ENCODE assay signal across 1 cellular context in the genomic region with DNA sequence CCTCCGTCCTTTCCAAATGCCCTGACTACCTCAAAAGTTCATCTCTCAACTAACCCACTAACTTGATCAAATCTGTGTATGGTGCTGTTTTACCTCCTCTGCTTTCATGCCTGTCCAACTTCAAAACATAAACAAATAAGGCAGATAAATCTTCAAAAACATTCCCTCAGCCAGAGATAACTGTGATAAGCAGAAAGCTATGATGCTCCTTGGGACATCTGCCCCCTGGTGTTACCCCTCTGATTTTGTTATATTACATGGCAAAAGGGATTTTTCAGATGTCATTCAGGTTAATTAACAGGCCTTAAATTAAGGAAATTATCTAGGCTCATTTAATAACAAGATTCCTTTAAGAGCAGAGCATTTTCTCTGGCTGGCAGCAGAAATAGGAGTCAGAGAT.
TF ChIP-seq lines count a peak whose summit lies in the region.

No MANE protein-coding gene starts in this region.

TF ChIP-seq in HCT116, 20 proteins besides CTCF, POLR2A, EP300 and RAD21 (continued from another document):
- TF ChIP-seq, protein P1, sequence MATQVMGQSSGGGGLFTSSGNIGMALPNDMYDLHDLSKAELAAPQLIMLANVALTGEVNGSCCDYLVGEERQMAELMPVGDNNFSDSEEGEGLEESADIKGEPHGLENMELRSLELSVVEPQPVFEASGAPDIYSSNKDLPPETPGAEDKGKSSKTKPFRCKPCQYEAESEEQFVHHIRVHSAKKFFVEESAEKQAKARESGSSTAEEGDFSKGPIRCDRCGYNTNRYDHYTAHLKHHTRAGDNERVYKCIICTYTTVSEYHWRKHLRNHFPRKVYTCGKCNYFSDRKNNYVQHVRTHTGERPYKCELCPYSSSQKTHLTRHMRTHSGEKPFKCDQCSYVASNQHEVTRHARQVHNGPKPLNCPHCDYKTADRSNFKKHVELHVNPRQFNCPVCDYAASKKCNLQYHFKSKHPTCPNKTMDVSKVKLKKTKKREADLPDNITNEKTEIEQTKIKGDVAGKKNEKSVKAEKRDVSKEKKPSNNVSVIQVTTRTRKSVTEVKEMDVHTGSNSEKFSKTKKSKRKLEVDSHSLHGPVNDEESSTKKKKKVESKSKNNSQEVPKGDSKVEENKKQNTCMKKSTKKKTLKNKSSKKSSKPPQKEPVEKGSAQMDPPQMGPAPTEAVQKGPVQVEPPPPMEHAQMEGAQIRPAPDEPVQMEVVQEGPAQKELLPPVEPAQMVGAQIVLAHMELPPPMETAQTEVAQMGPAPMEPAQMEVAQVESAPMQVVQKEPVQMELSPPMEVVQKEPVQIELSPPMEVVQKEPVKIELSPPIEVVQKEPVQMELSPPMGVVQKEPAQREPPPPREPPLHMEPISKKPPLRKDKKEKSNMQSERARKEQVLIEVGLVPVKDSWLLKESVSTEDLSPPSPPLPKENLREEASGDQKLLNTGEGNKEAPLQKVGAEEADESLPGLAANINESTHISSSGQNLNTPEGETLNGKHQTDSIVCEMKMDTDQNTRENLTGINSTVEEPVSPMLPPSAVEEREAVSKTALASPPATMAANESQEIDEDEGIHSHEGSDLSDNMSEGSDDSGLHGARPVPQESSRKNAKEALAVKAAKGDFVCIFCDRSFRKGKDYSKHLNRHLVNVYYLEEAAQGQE (IDR thresholded peaks at IDR 0.05; ENCODE audit: low read depth): no peak
- TF ChIP-seq SRF (IDR thresholded peaks at IDR 0.05; ENCODE audit: low read depth) (no peak), TCF7L2 (IDR thresholded peaks at IDR 0.05; ENCODE audit: borderline replicate concordance, extremely low read depth, insufficient read depth, insufficient read length) (no peak), FOSL1 (IDR thresholded peaks at IDR 0.05; ENCODE audit: low read depth) (no peak), CEBPB (IDR thresholded peaks at IDR 0.05; ENCODE audit: low read depth) (no peak), CBX3 (IDR thresholded peaks at IDR 0.05; ENCODE audit: low read depth) (no peak), EZH2 (IDR thresholded peaks at IDR 0.05) (no peak), YY1 (IDR thresholded peaks at IDR 0.05; ENCODE audit: extremely low read depth, insufficient replicate concordance, low read depth, low read length) (no peak), SIN3A (IDR thresholded peaks at IDR 0.05; ENCODE audit: low read depth) (no peak), SP1 (IDR thresholded peaks at IDR 0.05; ENCODE audit: low read depth) (no peak), JUND (IDR thresholded peaks at IDR 0.05) (no peak), ELF1 (IDR thresholded peaks at IDR 0.05; ENCODE audit: borderline replicate concordance, low read depth) (no peak)
- TF ChIP-seq, protein P2, sequence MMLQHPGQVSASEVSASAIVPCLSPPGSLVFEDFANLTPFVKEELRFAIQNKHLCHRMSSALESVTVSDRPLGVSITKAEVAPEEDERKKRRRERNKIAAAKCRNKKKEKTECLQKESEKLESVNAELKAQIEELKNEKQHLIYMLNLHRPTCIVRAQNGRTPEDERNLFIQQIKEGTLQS (IDR thresholded peaks at IDR 0.05): no peak
- TF ChIP-seq, protein P3, sequence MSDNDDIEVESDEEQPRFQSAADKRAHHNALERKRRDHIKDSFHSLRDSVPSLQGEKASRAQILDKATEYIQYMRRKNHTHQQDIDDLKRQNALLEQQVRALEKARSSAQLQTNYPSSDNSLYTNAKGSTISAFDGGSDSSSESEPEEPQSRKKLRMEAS (IDR thresholded peaks at IDR 0.05): no peak
